Comparison of ENCODE assay signal across 22 cellular contexts in genomic region chr20:37359331-37359730, GRCh38. TPM values are rescaled to one million over a fixed set of nuclear protein-coding genes. Genes with fewer than 3 reads are reported as not detected.
DNase-seq lines count a peak whose midpoint lies in the region; ATAC-seq, FAIRE-seq and TF ChIP-seq lines count a peak whose summit lies in the region.
"Had no signal": no experiment of that assay in that cellular context is flagged by ENCODE, and none has a peak within 500 bp of the region (broad histone marks: within the 10 kb centered on the region; RNA-seq: fewer than 3 reads in every experiment).

No MANE protein-coding gene starts in this region.

- H3K36me3 ChIP-seq in H1 (ENCODE audit: control insufficient read depth in 2 of 4, insufficient read depth in 4 of 4, low read length in 3 of 4) (no peaks in the 10 kb centered on the region; a peak in 1 of 8 replicates), neuronal stem cell (replicated peaks in 1 of 2; ENCODE audit: control insufficient read depth in 2 of 2, insufficient read depth in 2 of 2, low read length in 2 of 2) (no peaks in the 10 kb centered on the region)

- no peak for TF ChIP-seq CTCF in H1 (IDR thresholded peaks at IDR 0.05; ENCODE audit: control extremely low read depth in 1 of 3, insufficient read depth in 1 of 3, low read depth in 1 of 3, low read length in 3 of 3)

- FAIRE-seq in H1 (lab: Jason Lieb, UNC) (no peak), GM12891 (lab: Jason Lieb, UNC) (no peak)
- FAIRE-seq: TTC549 had no signal

- no peak overlapping the region for H2BK20ac ChIP-seq in H1 (ENCODE audit: low read length)

- H3K14ac ChIP-seq in H1 (ENCODE audit: insufficient read length) (no peak overlapping the region), neuronal stem cell (ENCODE audit: low read length) (no peak overlapping the region)

- H4K5ac ChIP-seq in H1 (ENCODE audit: insufficient read length, low read depth, low read length): no peak overlapping the region

- H3K79me1 ChIP-seq in H1 (ENCODE audit: low read depth, low read length) (peaks cover 28% of the 10 kb centered on the region), neuronal stem cell (ENCODE audit: low read depth, low read length) (peaks cover 38% of the 10 kb centered on the region)

- H3K9ac ChIP-seq in H1 (replicated peaks in 1 of 4; ENCODE audit: extremely low read depth in 1 of 4, low read depth in 3 of 4, low read length in 3 of 4): no peak overlapping the region
- H3K9ac ChIP-seq in neuronal stem cell (ENCODE audit: low read depth, low read length, poor library complexity): peak overlapping the region; percentile 73

- no peak for ATAC-seq in Right ventricle myocardium inferior
- ATAC-seq: activated naive CD4-positive, alpha-beta T cell treated with anti-CD3 and anti-CD28 coated beads, Interleukin-2, amount 50 U/mL, for 72 hours had no signal

- H3K23me2 ChIP-seq in H1 (ENCODE audit: low read depth, low read length): no peaks in the 10 kb centered on the region

- H2BK15ac ChIP-seq in H1 (ENCODE audit: low read length) (no peak overlapping the region), neuronal stem cell (ENCODE audit: low read length) (no peak overlapping the region)

- H3K4me2 ChIP-seq in H1 (ENCODE audit: insufficient read depth in 1 of 2, low read depth in 2 of 2, low read length in 2 of 2) (no peak overlapping the region), neuronal stem cell (ENCODE audit: insufficient read depth, low read length, poor library complexity, severe bottlenecking) (no peak overlapping the region)

- DNase-seq in activated CD4-positive, CD25-positive, alpha-beta regulatory T cell treated with anti-CD3 and anti-CD28 coated beads, Interleukin-2, amount 50 U/mL, for 72 hours: peak; percentile 22
- no peak for DNase-seq in activated CD4-positive, CD25-positive, alpha-beta regulatory T cell (lab: John Stamatoyannopoulos, UW)
- DNase-seq in H1 (ENCODE audit: low read depth in 1 of 2, low spot score in 2 of 2): no peak
- DNase-seq in neuronal stem cell (ENCODE audit: low spot score): no peak
- no peak for DNase-seq in GM12891 (ENCODE audit: insufficient read length, low spot score)
- no peak for DNase-seq in inferior parietal cortex (ENCODE audit: extremely low spot score)
- no peak for DNase-seq in Right ventricle myocardium inferior (ENCODE audit: missing footprints)
- no peak for DNase-seq in COLO829 (ENCODE audit: low spot score)
- DNase-seq: 8988T; activated CD4-positive, alpha-beta T cell treated with anti-CD3 and anti-CD28 coated beads, Interleukin-2, amount 50 U/mL, for 1 hour; DMS53; HCEC 1CT; kidney glomerular epithelial cell; midbrain; NCI-H1417; NCI-H2171; NCI-H748 treated with DMSO at 0.1 percent for 48 hours; occipital lobe; stimulated activated CD4-positive, alpha-beta T cell treated with anti-CD3 and anti-CD28 coated beads, Interleukin-4, amount 100 ng/mL, for 1 hour had no signal

- no peak overlapping the region for H3K4me3 ChIP-seq in H1 (ENCODE audit: extremely low read depth in 1 of 4, insufficient read depth in 2 of 4, low read depth in 3 of 4, low read length in 4 of 4)
- no peak overlapping the region for H3K4me3 ChIP-seq in neuronal stem cell (ENCODE audit: low read length in 2 of 2)

- no peak overlapping the region for H4K8ac ChIP-seq in H1 (ENCODE audit: extremely low read depth, insufficient read depth, low read length)
- H4K8ac ChIP-seq in neuronal stem cell (ENCODE audit: low read depth, low read length): no peak overlapping the region

- intact Hi-C loops in Right ventricle myocardium inferior (cut with DNase I): no loop called here

- no peak for TF ChIP-seq EP300 in H1 (IDR thresholded peaks at IDR 0.05; ENCODE audit: borderline replicate concordance in 1 of 2, low read depth in 2 of 2, low read length in 2 of 2)

- H3K18ac ChIP-seq in H1 (ENCODE audit: extremely low read depth, low read length) (no peak overlapping the region), neuronal stem cell (ENCODE audit: low read length) (peak overlapping the region; percentile 32)

- TF ChIP-seq POLR2A in H1 (IDR thresholded peaks at IDR 0.05; ENCODE audit: control extremely low read depth in 1 of 2, low read depth in 2 of 2, low read length in 2 of 2) (no peak), GM12891 (IDR thresholded peaks at IDR 0.05; ENCODE audit: low read depth, low read length) (no peak)

- WGBS in H1 (ENCODE audit: extremely low coverage in 1 of 2, insufficient coverage in 1 of 2, insufficient read length in 1 of 2, insufficient replicate concordance in 2 of 2, low coverage in 1 of 2, low lambda C conversion rate in 2 of 2, missing lambda C conversion rate in 1 of 2), 2 experiments: 93% methylated on average over 5 of the region's 9 CpGs; no CpG with 5 or more reads in 1 of the 2 experiments
- WGBS in neuronal stem cell (ENCODE audit: extremely low coverage in 2 of 2, insufficient read length in 2 of 2, insufficient replicate concordance in 1 of 2), 2 donors: no CpG with 5 or more reads among the region's 9 CpGs

- no peak overlapping the region for H3K23ac ChIP-seq in H1 (ENCODE audit: insufficient read length)
- no peak overlapping the region for H3K23ac ChIP-seq in neuronal stem cell (ENCODE audit: low read depth, low read length, poor library complexity)

- H3K27me3 ChIP-seq in H1 (replicated peaks in 1 of 4; ENCODE audit: control insufficient read depth in 3 of 4, extremely low read depth in 1 of 4, insufficient read depth in 3 of 4, low read length in 3 of 4): no peaks in the 10 kb centered on the region
- H3K27me3 ChIP-seq in neuronal stem cell (ENCODE audit: control insufficient read depth in 3 of 3, insufficient read depth in 3 of 3, low read depth in 1 of 3, low read length in 3 of 3): no peaks in the 10 kb centered on the region

- H2BK120ac ChIP-seq in H1 (replicated peaks; ENCODE audit: low read depth, low read length) (no peak overlapping the region), neuronal stem cell (ENCODE audit: low read depth, low read length) (no peak overlapping the region)

- H2BK5ac ChIP-seq in H1 (ENCODE audit: low read depth, low read length): peak overlapping the region; percentile 60
- H2BK5ac ChIP-seq in neuronal stem cell (ENCODE audit: low read length): no peak overlapping the region

- no peak overlapping the region for H2BK12ac ChIP-seq in H1 (ENCODE audit: low read depth, low read length)
- H2BK12ac ChIP-seq in neuronal stem cell (ENCODE audit: low read length): no peak overlapping the region

- POLR2A ChIA-PET in H1 (lab: Charles Lee; ENCODE audit: partially characterized antibody): interaction anchor here (0.6 to 1.1 kb wide), 3 partner anchors 8 to 29 kb away, joined by 3 to 5 read pairs (median 3); no protein-coding TSS in a partner anchor

- TF ChIP-seq RAD21 in H1 (IDR thresholded peaks at IDR 0.05 in 1 of 2, conservative IDR thresholded peaks at IDR 0.05 in 1 of 2; ENCODE audit: low read depth in 2 of 2, low read length in 2 of 2): no peak

- no peaks in the 10 kb centered on the region for H3K9me3 ChIP-seq in H1 (ENCODE audit: insufficient read depth in 2 of 2, low read depth in 1 of 2, low read length in 1 of 2)
- H3K9me3 ChIP-seq in neuronal stem cell (replicated peaks in 1 of 2; ENCODE audit: control insufficient read depth in 2 of 2, insufficient read depth in 1 of 2, low read depth in 1 of 2, low read length in 2 of 2): no peaks in the 10 kb centered on the region

- H3K4ac ChIP-seq in H1 (replicated peaks; ENCODE audit: insufficient read length, low read depth, low read length) (no peak overlapping the region), neuronal stem cell (ENCODE audit: low read length) (no peak overlapping the region)

- H3K4me1 ChIP-seq in H1 (replicated peaks in 1 of 4; ENCODE audit: control insufficient read depth in 3 of 4, insufficient read depth in 4 of 4, low read length in 3 of 4): peaks cover 0 to 6% (median 0%) of the 10 kb centered on the region in 4 experiments; a peak in 2 of 7 replicates
- peaks cover 0 to 5% of the 10 kb centered on the region in 2 donors for H3K4me1 ChIP-seq in neuronal stem cell (ENCODE audit: control insufficient read depth in 2 of 2, insufficient read depth in 1 of 2, low read depth in 1 of 2, low read length in 2 of 2)

- H4K91ac ChIP-seq in H1 (replicated peaks; ENCODE audit: insufficient read length, low read length) (no peak overlapping the region), neuronal stem cell (ENCODE audit: low read depth, low read length, poor library complexity) (no peak overlapping the region)

- H2AK5ac ChIP-seq in H1 (ENCODE audit: low read depth, low read length) (no peak overlapping the region), neuronal stem cell (ENCODE audit: low read depth, low read length) (no peak overlapping the region)

- peaks cover 0 to 14% of the 10 kb centered on the region in 2 experiments for H4K20me1 ChIP-seq in H1 (replicated peaks in 1 of 2; ENCODE audit: control insufficient read depth in 1 of 2, insufficient read depth in 2 of 2, low read length in 2 of 2)

- no peak overlapping the region for H3K56ac ChIP-seq in H1 (replicated peaks; ENCODE audit: insufficient read length, low read depth, low read length)

- no peak overlapping the region for H3K27ac ChIP-seq in H1 (ENCODE audit: low read depth, low read length)
- H3K27ac ChIP-seq in neuronal stem cell (replicated peaks; ENCODE audit: low read length): no peak overlapping the region
- H3K27ac ChIP-seq: C4-2B had no signal

- H2AFZ ChIP-seq in H1 (ENCODE audit: low read length) (no peak overlapping the region), neuronal stem cell (ENCODE audit: low read length) (no peak overlapping the region)

- CTCF ChIA-PET in H1 (lab: Charles Lee; ENCODE audit: partially characterized antibody): interaction anchor here (1.3 to 2.1 kb wide), 4 partner anchors 25 to 80 kb away, joined by 3 to 8 read pairs (median 3); no protein-coding TSS in a partner anchor

- H3K79me2 ChIP-seq in H1 (ENCODE audit: control insufficient read depth in 1 of 2, insufficient read depth in 2 of 2, low read length in 2 of 2): peaks cover 0 to 59% of the 10 kb centered on the region in 2 experiments; a peak in 2 of 4 replicates

TF ChIP-seq in H1, 55 proteins besides CTCF, POLR2A, EP300 and RAD21 (continues in another document):
- no peak for TF ChIP-seq KDM5A (IDR thresholded peaks at IDR 0.05; ENCODE audit: low read length)

TF ChIP-seq in GM12891, 5 proteins besides CTCF, POLR2A, EP300 and RAD21 (continues in another document):
- TF ChIP-seq TAF1 (IDR thresholded peaks at IDR 0.05; ENCODE audit: low read depth, low read length): no peak

RNA-seq across cellular contexts. Expression of gene SRC, which starts 13.4 kb away (rescaled TPM):
- total RNA-seq in H1 (2021; fragmentation: NEBNext Ultra II Directional; extraction: Animal tissue kit (Norgen Biotek cat#: 25700)): 28.8 and 29.8 TPM in 2 replicates
- 27.6 and 35.4 TPM in 2 replicates for polyA plus RNA-seq in H1 (2011; rRNA removed)
- 25.1 TPM for polyA plus RNA-seq in H1 (2011; cell fraction: cytosol; rRNA removed)
- 100 TPM for polyA plus RNA-seq in H1 (2011; cell fraction: nucleus; rRNA removed)
- 19.4 to 31.2 TPM (median 26.5 TPM) in 4 replicates for polyA plus RNA-seq in H1 (2012, experiment 1 of 2)
- polyA plus RNA-seq in H1 (2012, experiment 2 of 2): 20.4 TPM
- polyA plus RNA-seq in H1 (2013, experiment 1 of 2): 17.9 TPM
- polyA plus RNA-seq in H1 (2013, experiment 2 of 2): 15.1 TPM
- 28.2 and 38.4 TPM in 2 replicates for polyA minus RNA-seq in H1 (2011; rRNA and poly(A)+ RNA removed)
- polyA minus RNA-seq in H1 (2011; cell fraction: cytosol; rRNA and poly(A)+ RNA removed): 28.6 TPM
- 41.9 TPM for polyA minus RNA-seq in H1 (2011; cell fraction: nucleus; rRNA and poly(A)+ RNA removed)
- polyA plus RNA-seq in neuronal stem cell (2013, experiment 1 of 2): 32.2 TPM
- 33.5 TPM for polyA plus RNA-seq in neuronal stem cell (2013, experiment 2 of 2)
- 24.6 TPM for polyA plus RNA-seq in GM12891 (2012; ENCODE audit: low read depth, missing spikeins)
- 6.0 TPM for total RNA-seq in Right ventricle myocardium inferior
